In the genomic region with DNA sequence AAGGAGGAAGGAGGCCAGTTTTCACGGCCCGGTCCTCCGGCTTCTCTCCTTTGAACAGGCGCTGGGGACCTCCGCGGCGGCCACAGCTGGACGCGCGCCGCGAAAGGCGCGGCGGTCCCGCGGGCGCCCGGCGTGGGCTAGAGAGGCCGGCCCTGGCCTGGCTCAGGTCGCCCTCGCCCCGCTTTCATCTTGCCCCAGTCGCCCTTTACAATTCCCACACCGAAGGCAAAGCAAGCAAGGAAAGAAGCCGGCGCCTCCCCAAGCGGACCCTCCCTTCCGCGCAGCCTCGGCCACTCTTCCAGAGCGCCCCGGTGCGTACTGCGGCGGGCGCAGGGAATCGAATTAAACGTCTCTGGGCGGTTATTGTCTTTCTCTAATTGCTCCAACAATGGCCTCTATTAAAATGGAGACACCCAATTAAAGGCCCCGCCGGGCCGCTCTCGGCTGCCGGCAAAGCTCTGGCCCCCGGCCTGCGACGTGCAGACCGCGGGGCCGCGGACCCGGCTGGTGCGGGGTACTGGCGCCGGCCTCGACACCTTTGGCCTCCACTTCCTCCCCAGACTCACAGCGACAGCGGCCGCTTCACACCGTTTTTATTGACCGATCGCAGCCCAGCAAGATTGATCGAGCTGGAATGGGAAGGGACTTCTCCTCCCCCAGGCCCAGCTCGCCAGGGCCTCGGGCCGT, we compare ENCODE assay signal across 8 cellular contexts. TPM values are rescaled to one million over a fixed set of nuclear protein-coding genes. Genes with fewer than 3 reads are reported as not detected.
DNase-seq lines count a peak whose midpoint lies in the region; ATAC-seq and TF ChIP-seq lines count a peak whose summit lies in the region.

No MANE protein-coding gene starts in this region.

- H3K36me3 ChIP-seq in right lobe of liver (no peaks in the 10 kb centered on the region), thymus (ENCODE audit: control insufficient read depth, insufficient read depth) (no peaks in the 10 kb centered on the region)

- H3K4me3 Mint-ChIP-seq in activated CD8-positive, alpha-beta memory T cell treated with anti-CD3 and anti-CD28 coated beads, Interleukin-2, amount 10 ng/mL, durations not matched to agents 7 days and 5 days: peak overlapping the region; percentile 66
- peak overlapping the region; percentile 69 for H3K4me3 Mint-ChIP-seq in activated naive CD8-positive, alpha-beta T cell treated with anti-CD3 and anti-CD28 coated beads, Interleukin-2, amount 10 ng/mL, durations not matched to agents 7 days and 5 days

- H3K4me1 ChIP-seq in right lobe of liver: peaks cover 0 to 45% (median 17%) of the 10 kb centered on the region in 4 donors
- H3K4me1 ChIP-seq in thymus (ENCODE audit: control insufficient read depth, insufficient read depth, low read length): peaks cover 41% of the 10 kb centered on the region

- H3K9me3 ChIP-seq in right lobe of liver (no peaks in the 10 kb centered on the region), thymus (ENCODE audit: control insufficient read depth) (no peaks in the 10 kb centered on the region)

- H3K27ac Mint-ChIP-seq in activated CD8-positive, alpha-beta memory T cell treated with anti-CD3 and anti-CD28 coated beads, Interleukin-2, amount 10 ng/mL, durations not matched to agents 7 days and 5 days: no peak overlapping the region
- H3K27ac Mint-ChIP-seq in activated naive CD8-positive, alpha-beta T cell treated with anti-CD3 and anti-CD28 coated beads, Interleukin-2, amount 10 ng/mL, durations not matched to agents 7 days and 5 days: peak overlapping the region; percentile 38

- no peak for TF ChIP-seq CTCF in right lobe of liver (IDR thresholded peaks at IDR 0.05)

- H3K27ac ChIP-seq in right lobe of liver: no peak overlapping the region
- no peak overlapping the region for H3K27ac ChIP-seq in thymus (ENCODE audit: low read depth)

- peaks cover 60% of the 10 kb centered on the region for H3K27me3 Mint-ChIP-seq in activated CD8-positive, alpha-beta memory T cell treated with anti-CD3 and anti-CD28 coated beads, Interleukin-2, amount 10 ng/mL, durations not matched to agents 7 days and 5 days
- peaks cover 65% of the 10 kb centered on the region for H3K27me3 Mint-ChIP-seq in activated naive CD8-positive, alpha-beta T cell treated with anti-CD3 and anti-CD28 coated beads, Interleukin-2, amount 10 ng/mL, durations not matched to agents 7 days and 5 days

- no peaks in the 10 kb centered on the region for H3K9me3 Mint-ChIP-seq in activated CD8-positive, alpha-beta memory T cell treated with anti-CD3 and anti-CD28 coated beads, Interleukin-2, amount 10 ng/mL, durations not matched to agents 7 days and 5 days (ENCODE audit: low read depth)
- H3K9me3 Mint-ChIP-seq in activated naive CD8-positive, alpha-beta T cell treated with anti-CD3 and anti-CD28 coated beads, Interleukin-2, amount 10 ng/mL, durations not matched to agents 7 days and 5 days: no peaks in the 10 kb centered on the region

- no peak for TF ChIP-seq POLR2A in right lobe of liver (IDR thresholded peaks at IDR 0.05)

- H3K27me3 ChIP-seq in right lobe of liver (peaks cover 7 to 58% of the 10 kb centered on the region in 2 donors), thymus (ENCODE audit: control insufficient read depth, insufficient read depth) (peaks cover 71% of the 10 kb centered on the region)

- peaks cover 1% of the 10 kb centered on the region for H3K36me3 Mint-ChIP-seq in activated CD8-positive, alpha-beta memory T cell treated with anti-CD3 and anti-CD28 coated beads, Interleukin-2, amount 10 ng/mL, durations not matched to agents 7 days and 5 days
- H3K36me3 Mint-ChIP-seq in activated naive CD8-positive, alpha-beta T cell treated with anti-CD3 and anti-CD28 coated beads, Interleukin-2, amount 10 ng/mL, durations not matched to agents 7 days and 5 days: peaks cover 5% of the 10 kb centered on the region

- intact Hi-C loops in right lobe of liver (cut with DNase I): no loop called here

- peaks cover 52% of the 10 kb centered on the region for H3K4me1 Mint-ChIP-seq in activated CD8-positive, alpha-beta memory T cell treated with anti-CD3 and anti-CD28 coated beads, Interleukin-2, amount 10 ng/mL, durations not matched to agents 7 days and 5 days
- peaks cover 49% of the 10 kb centered on the region for H3K4me1 Mint-ChIP-seq in activated naive CD8-positive, alpha-beta T cell treated with anti-CD3 and anti-CD28 coated beads, Interleukin-2, amount 10 ng/mL, durations not matched to agents 7 days and 5 days

- H3K4me3 ChIP-seq in right lobe of liver (peak overlapping the region; percentile 43 to 53 (median 52)), thymus (ENCODE audit: low read length) (peak overlapping the region; percentile 37)

- CTCF ChIA-PET in activated CD8-positive, alpha-beta memory T cell treated with anti-CD3 and anti-CD28 coated beads, Interleukin-2, amount 10 ng/mL, durations not matched to agents 7 days and 5 days (lab: Charles Lee): interaction anchor here (1.2 to 2.3 kb wide), 2 partner anchors 10 kb away, joined by 3 to 9 read pairs; no protein-coding TSS in a partner anchor

- no peak for DNase-seq in activated CD8-positive, alpha-beta memory T cell treated with anti-CD3 and anti-CD28 coated beads, Interleukin-2, amount 10 ng/mL, durations not matched to agents 7 days and 5 days
- no peak for DNase-seq in activated CD8-positive, alpha-beta memory T cell treated with anti-CD3 and anti-CD28 coated beads, Interleukin-2, amount 50 U/mL, for 48 hours
- DNase-seq in activated naive CD8-positive, alpha-beta T cell treated with anti-CD3 and anti-CD28 coated beads, Interleukin-2, amount 10 ng/mL, durations not matched to agents 7 days and 5 days: peak; percentile 64
- DNase-seq in right lobe of liver (no peak), activated gamma-delta T cell (lab: John Stamatoyannopoulos, UW) (no peak), NCI-H1105 (lab: John Stamatoyannopoulos, UW) (no peak), HUDEP-2 (lab: John Stamatoyannopoulos, UW; ENCODE audit: unreplicated experiment in 76 of 76) (no peak)

- WGBS in right lobe of liver (ENCODE audit: insufficient coverage, low coverage, low lambda C conversion rate, missing lambda C conversion rate): 1% methylated on average over 28 of the region's 68 CpGs
- 1% methylated on average over 68 of the region's 68 CpGs for WGBS in thymus

- POLR2A ChIA-PET in activated naive CD8-positive, alpha-beta T cell treated with anti-CD3 and anti-CD28 coated beads, Interleukin-2, amount 10 ng/mL, durations not matched to agents 7 days and 5 days (lab: Charles Lee): no interaction called here

- ATAC-seq in activated CD8-positive, alpha-beta memory T cell treated with anti-CD3 and anti-CD28 coated beads, Interleukin-2, amount 10 ng/mL, durations not matched to agents 7 days and 5 days: no peak
- no peak for ATAC-seq in activated naive CD8-positive, alpha-beta T cell treated with anti-CD3 and anti-CD28 coated beads, Interleukin-2, amount 10 ng/mL, durations not matched to agents 7 days and 5 days (ENCODE audit: low read depth)
- ATAC-seq in right lobe of liver: no peak

RNA-seq across cellular contexts. Expression of a gene that starts 4.5 kb away (rescaled TPM):
- total RNA-seq in activated CD8-positive, alpha-beta memory T cell treated with anti-CD3 and anti-CD28 coated beads, Interleukin-2, amount 10 ng/mL, durations not matched to agents 7 days and 5 days: 10 to 100 TPM; 61.5 to 83.4 TPM
- 10 to 100 TPM; 48.3 to 49.1 TPM for total RNA-seq in activated naive CD8-positive, alpha-beta T cell treated with anti-CD3 and anti-CD28 coated beads, Interleukin-2, amount 10 ng/mL, durations not matched to agents 7 days and 5 days
- total RNA-seq in right lobe of liver: 1 to 10 TPM in 1 of 6 experiments, under 1 TPM in 4, not detected in 1; 0.26 to 1.0 (median 0.53) TPM
- polyA plus RNA-seq in thymus: 17.5 TPM

Comparison
In these comparisons a context has a peak if more than half of its experiments do, and no peak if none do; other contexts are left out.
1. RNA of a gene that starts 4.5 kb away (total RNA-seq): 61.5 to 83.4 TPM in activated CD8-positive, alpha-beta memory T cell treated with anti-CD3 and anti-CD28 coated beads, Interleukin-2, amount 10 ng/mL, durations not matched to agents 7 days and 5 days and 48.3 to 49.1 TPM in activated naive CD8-positive, alpha-beta T cell treated with anti-CD3 and anti-CD28 coated beads, Interleukin-2, amount 10 ng/mL, durations not matched to agents 7 days and 5 days; 0.26 to 1.0 TPM in right lobe of liver; every median in the first group is over 10 times any median in the second.